1 cellular context compared by ENCODE assay signal in the genomic region with DNA sequence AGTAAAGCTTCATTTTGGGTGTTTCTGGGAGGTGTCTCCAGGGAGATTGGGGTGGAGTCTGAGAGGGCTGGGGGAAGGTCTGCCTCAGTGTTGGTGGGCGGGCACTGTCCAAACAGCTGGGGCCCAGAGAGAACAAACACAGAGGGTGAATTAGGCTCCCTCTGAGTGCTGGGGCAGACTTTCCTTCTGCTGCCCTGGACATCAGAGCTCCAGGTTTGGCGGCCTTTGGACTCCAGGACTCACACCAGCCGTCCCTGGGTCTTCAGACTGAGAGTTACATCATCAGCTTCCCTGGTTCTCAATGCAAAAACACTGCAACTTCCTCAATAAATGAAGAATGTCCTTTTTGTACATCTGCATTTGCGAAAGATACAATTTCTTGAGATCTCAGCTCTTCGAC.
A peak's percentile ranks its signal among the peaks of the same experiment; 100 is the strongest.
TF ChIP-seq lines count a peak whose summit lies in the region.

No MANE protein-coding gene starts in this region.

TF ChIP-seq in HepG2, 621 proteins besides CTCF, POLR2A, EP300 and RAD21 (continued from another document and continues in another):
- TF ChIP-seq, protein P1, sequence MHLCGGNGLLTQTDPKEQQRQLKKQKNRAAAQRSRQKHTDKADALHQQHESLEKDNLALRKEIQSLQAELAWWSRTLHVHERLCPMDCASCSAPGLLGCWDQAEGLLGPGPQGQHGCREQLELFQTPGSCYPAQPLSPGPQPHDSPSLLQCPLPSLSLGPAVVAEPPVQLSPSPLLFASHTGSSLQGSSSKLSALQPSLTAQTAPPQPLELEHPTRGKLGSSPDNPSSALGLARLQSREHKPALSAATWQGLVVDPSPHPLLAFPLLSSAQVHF (CRISPR knock-in tag; IDR thresholded peaks at IDR 0.05) = no peak
- TF ChIP-seq ZNF775 (CRISPR knock-in tag; IDR thresholded peaks at IDR 0.05; ENCODE audit: borderline replicate concordance) (no peak), CREB3 (CRISPR knock-in tag; IDR thresholded peaks at IDR 0.05) (no peak), ZBTB26 (CRISPR knock-in tag; IDR thresholded peaks at IDR 0.05; ENCODE audit: borderline replicate concordance) (no peak), LRRFIP1 (CRISPR knock-in tag; conservative IDR thresholded peaks at IDR 0.05) (no peak), TFAP4 (IDR thresholded peaks at IDR 0.05; ENCODE audit: borderline replicate concordance, low read depth) (peak; percentile 96), STAG1 (CRISPR knock-in tag; IDR thresholded peaks at IDR 0.05) (no peak), ARNT2 (CRISPR knock-in tag; IDR thresholded peaks at IDR 0.05; ENCODE audit: low read depth) (no peak), ZNF607 (CRISPR knock-in tag; IDR thresholded peaks at IDR 0.05; ENCODE audit: borderline replicate concordance) (no peak), RBM22 (optimal IDR thresholded peaks at IDR 0.05; ENCODE audit: low read length) (no peak), HIC2 (CRISPR knock-in tag; IDR thresholded peaks at IDR 0.05; ENCODE audit: low read depth) (no peak), HMG20B (CRISPR knock-in tag; conservative IDR thresholded peaks at IDR 0.05) (no peak), ZNF546 (CRISPR knock-in tag; conservative IDR thresholded peaks at IDR 0.05) (no peak), ZC3H13 (CRISPR knock-in tag; IDR thresholded peaks at IDR 0.05) (0 out of 2 replicates have a peak, but pooled peaks have one; percentile 31), ZNF773 (CRISPR knock-in tag; IDR thresholded peaks at IDR 0.05; ENCODE audit: borderline replicate concordance) (no peak), SKIL (CRISPR knock-in tag; IDR thresholded peaks at IDR 0.05; ENCODE audit: borderline replicate concordance) (0 out of 2 replicates have a peak, but pooled peaks have one; percentile 59), SYNCRIP (IDR thresholded peaks at IDR 0.05; ENCODE audit: insufficient read depth, low read depth, low read length) (no peak), E2F5 (CRISPR knock-in tag; conservative IDR thresholded peaks at IDR 0.05) (no peak), ATF1 (CRISPR knock-in tag; IDR thresholded peaks at IDR 0.05) (no peak), HMGA1 (CRISPR knock-in tag; conservative IDR thresholded peaks at IDR 0.05) (no peak), IRF2 (CRISPR knock-in tag; IDR thresholded peaks at IDR 0.05) (no peak), MIXL1 (CRISPR knock-in tag; IDR thresholded peaks at IDR 0.05) (0 out of 2 replicates have a peak, but pooled peaks have one; percentile 8), POLR2G (IDR thresholded peaks at IDR 0.05; ENCODE audit: low read depth, low read length) (no peak), REXO4 (CRISPR knock-in tag; IDR thresholded peaks at IDR 0.05; ENCODE audit: borderline replicate concordance) (no peak), ZMYM4 (CRISPR knock-in tag; IDR thresholded peaks at IDR 0.05) (peak; percentile 74), FOXC1 (CRISPR knock-in tag; IDR thresholded peaks at IDR 0.05; ENCODE audit: borderline replicate concordance) (no peak), RXRA (CRISPR knock-in tag; IDR thresholded peaks at IDR 0.05) (peak; percentile 32; the same call in 1 of the 2 replicates), TBX2 (CRISPR knock-in tag; IDR thresholded peaks at IDR 0.05; ENCODE audit: borderline replicate concordance) (no peak), NFIB (CRISPR knock-in tag; IDR thresholded peaks at IDR 0.05; ENCODE audit: borderline replicate concordance) (no peak), ZNF703 (CRISPR knock-in tag; IDR thresholded peaks at IDR 0.05; ENCODE audit: borderline replicate concordance) (no peak), HOXA5 (CRISPR knock-in tag; IDR thresholded peaks at IDR 0.05) (no peak), ATF4 (CRISPR knock-in tag; IDR thresholded peaks at IDR 0.05) (peak in 1 of 2 experiments; percentile 79; a peak in 2 of 4 replicates), AHR (CRISPR knock-in tag; IDR thresholded peaks at IDR 0.05) (no peak), ZSCAN20 (CRISPR knock-in tag; IDR thresholded peaks at IDR 0.05; ENCODE audit: borderline replicate concordance) (no peak), JUN (CRISPR knock-in tag; IDR thresholded peaks at IDR 0.05) (no peak), ZNF83 (CRISPR knock-in tag; IDR thresholded peaks at IDR 0.05; ENCODE audit: borderline replicate concordance) (no peak), FOXA1 (IDR thresholded peaks at IDR 0.05) (no peak), FOXA1 (CRISPR knock-in tag; IDR thresholded peaks at IDR 0.05) (peak; percentile 14; the same call in 1 of the 2 replicates), CCDC6 (CRISPR knock-in tag; IDR thresholded peaks at IDR 0.05) (no peak)
- TF ChIP-seq, protein P2, sequence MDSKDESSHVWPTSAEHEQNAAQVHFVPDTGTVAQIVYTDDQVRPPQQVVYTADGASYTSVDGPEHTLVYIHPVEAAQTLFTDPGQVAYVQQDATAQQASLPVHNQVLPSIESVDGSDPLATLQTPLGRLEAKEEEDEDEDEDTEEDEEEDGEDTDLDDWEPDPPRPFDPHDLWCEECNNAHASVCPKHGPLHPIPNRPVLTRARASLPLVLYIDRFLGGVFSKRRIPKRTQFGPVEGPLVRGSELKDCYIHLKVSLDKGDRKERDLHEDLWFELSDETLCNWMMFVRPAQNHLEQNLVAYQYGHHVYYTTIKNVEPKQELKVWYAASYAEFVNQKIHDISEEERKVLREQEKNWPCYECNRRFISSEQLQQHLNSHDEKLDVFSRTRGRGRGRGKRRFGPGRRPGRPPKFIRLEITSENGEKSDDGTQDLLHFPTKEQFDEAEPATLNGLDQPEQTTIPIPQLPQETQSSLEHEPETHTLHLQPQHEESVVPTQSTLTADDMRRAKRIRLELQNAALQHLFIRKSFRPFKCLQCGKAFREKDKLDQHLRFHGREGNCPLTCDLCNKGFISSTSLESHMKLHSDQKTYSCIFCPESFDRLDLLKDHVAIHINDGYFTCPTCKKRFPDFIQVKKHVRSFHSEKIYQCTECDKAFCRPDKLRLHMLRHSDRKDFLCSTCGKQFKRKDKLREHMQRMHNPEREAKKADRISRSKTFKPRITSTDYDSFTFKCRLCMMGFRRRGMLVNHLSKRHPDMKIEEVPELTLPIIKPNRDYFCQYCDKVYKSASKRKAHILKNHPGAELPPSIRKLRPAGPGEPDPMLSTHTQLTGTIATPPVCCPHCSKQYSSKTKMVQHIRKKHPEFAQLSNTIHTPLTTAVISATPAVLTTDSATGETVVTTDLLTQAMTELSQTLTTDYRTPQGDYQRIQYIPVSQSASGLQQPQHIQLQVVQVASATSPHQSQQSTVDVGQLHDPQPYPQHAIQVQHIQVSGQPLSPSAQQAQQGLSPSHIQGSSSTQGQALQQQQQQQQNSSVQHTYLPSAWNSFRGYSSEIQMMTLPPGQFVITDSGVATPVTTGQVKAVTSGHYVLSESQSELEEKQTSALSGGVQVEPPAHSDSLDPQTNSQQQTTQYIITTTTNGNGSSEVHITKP (CRISPR knock-in tag; IDR thresholded peaks at IDR 0.05; ENCODE audit: low read depth) = no peak
- TF ChIP-seq, protein P3, sequence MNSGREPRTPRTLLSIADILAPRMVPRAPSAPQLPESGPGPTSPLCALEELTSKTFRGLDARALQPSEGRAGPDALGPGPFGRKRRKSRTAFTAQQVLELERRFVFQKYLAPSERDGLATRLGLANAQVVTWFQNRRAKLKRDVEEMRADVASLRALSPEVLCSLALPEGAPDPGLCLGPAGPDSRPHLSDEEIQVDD (CRISPR knock-in tag; IDR thresholded peaks at IDR 0.05; ENCODE audit: borderline replicate concordance) = no peak
- TF ChIP-seq, protein P4, sequence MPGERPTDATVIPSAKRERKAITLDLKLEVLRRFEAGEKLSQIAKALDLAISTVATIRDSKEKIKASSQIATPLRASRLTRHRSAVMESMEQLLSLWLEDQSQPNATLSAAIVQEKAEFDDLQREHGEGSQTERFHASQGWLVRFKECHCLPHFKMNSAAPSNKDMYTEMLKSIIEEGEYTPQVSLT (CRISPR knock-in tag; IDR thresholded peaks at IDR 0.05; ENCODE audit: borderline replicate concordance, low read depth) = no peak
- TF ChIP-seq, protein P5, sequence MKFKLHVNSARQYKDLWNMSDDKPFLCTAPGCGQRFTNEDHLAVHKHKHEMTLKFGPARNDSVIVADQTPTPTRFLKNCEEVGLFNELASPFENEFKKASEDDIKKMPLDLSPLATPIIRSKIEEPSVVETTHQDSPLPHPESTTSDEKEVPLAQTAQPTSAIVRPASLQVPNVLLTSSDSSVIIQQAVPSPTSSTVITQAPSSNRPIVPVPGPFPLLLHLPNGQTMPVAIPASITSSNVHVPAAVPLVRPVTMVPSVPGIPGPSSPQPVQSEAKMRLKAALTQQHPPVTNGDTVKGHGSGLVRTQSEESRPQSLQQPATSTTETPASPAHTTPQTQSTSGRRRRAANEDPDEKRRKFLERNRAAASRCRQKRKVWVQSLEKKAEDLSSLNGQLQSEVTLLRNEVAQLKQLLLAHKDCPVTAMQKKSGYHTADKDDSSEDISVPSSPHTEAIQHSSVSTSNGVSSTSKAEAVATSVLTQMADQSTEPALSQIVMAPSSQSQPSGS (CRISPR knock-in tag; IDR thresholded peaks at IDR 0.05) = 0 out of 2 replicates have a peak, but pooled peaks have one; percentile 31
